ENCODE assay signal across 26 cellular contexts in the genomic region with DNA sequence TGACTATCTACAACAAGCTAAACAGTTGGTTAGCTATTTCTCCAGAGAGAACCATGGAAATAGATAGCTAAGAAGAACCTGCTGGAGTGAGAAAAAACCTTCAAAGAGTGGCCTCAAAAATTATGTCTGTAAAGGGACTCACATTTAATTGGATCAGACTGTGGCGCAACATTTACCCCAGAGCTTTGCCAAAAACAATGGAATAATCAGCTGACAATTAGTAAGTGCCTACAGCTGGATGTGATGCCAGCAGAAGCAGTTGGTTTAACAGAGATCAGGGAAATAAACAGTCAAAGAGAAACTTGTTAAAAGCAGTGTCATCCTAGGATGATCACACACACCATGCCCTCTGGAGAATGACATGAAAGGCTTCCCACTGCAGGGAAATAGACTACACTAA.
"Had no signal": no experiment of that assay in that cellular context is flagged by ENCODE, and none has a peak within 500 bp of the region (broad histone marks: within the 10 kb centered on the region; RNA-seq: fewer than 3 reads in every experiment).

No MANE protein-coding gene starts in this region.

- H3K9me3 ChIP-seq: esophagus squamous epithelium, left lung, lower lobe of right lung, thyroid gland, upper lobe of right lung had no signal

- DNase-seq: activated CD4-positive, alpha-beta memory T cell treated with anti-CD3 and anti-CD28 coated beads, Interleukin-2, amount 10 ng/mL, durations not matched to agents 7 days and 5 days; activated CD4-positive, alpha-beta T cell treated with anti-CD3 and anti-CD28 coated beads, Interleukin-2, amount 10 ng/mL, durations not matched to agents 24 days and 14 days; activated CD4-positive, CD25-positive, alpha-beta regulatory T cell treated with anti-CD3 and anti-CD28 coated beads, Interleukin-2, amount 50 U/mL, for 72 hours; activated CD8-positive, alpha-beta memory T cell treated with anti-CD3 and anti-CD28 coated beads, Interleukin-2, amount 50 U/mL, for 48 hours; activated gamma-delta T cell; activated naive CD4-positive, alpha-beta T cell treated with anti-CD3 and anti-CD28 coated beads, Interleukin-2, amount 10 ng/mL, durations not matched to agents 7 days and 5 days; activated naive CD8-positive, alpha-beta T cell treated with anti-CD3 and anti-CD28 coated beads, Interleukin-2, amount 10 ng/mL, durations not matched to agents 7 days and 5 days; activated T-cell treated with anti-CD3 and anti-CD28 coated beads, Interleukin-2, amount 50 U/mL, for 24 hours; amniotic stem cell; brain microvascular endothelial cell; central memory CD4-positive, alpha-beta T cell; esophagus squamous epithelium; foreskin keratinocyte; left lung; lower lobe of right lung; mesendoderm; small intestine; stimulated activated CD4-positive, alpha-beta T cell treated with anti-CD3 and anti-CD28 coated beads, Interleukin-4, amount 100 ng/mL, for 24 hours; stimulated activated naive CD8-positive, alpha-beta T cell treated with anti-CD3 and anti-CD28 coated beads, Interleukin-15, amount 100 ng/mL, for 72 hours; SW 1271; T-helper 9 cell; thyroid gland; upper lobe of right lung had no signal

- H3K4me3 ChIP-seq: esophagus squamous epithelium, left lung, lower lobe of right lung, thyroid gland, upper lobe of right lung had no signal

- H3K27ac ChIP-seq: brain microvascular endothelial cell, esophagus squamous epithelium, foreskin keratinocyte, left lung, lower lobe of right lung, thyroid gland, upper lobe of right lung had no signal

- H3K27me3 ChIP-seq: brain microvascular endothelial cell, thyroid gland, upper lobe of right lung had no signal

- H3K36me3 ChIP-seq: brain microvascular endothelial cell, esophagus squamous epithelium, left lung, lower lobe of right lung, thyroid gland, upper lobe of right lung had no signal

- H3K4me1 ChIP-seq: esophagus squamous epithelium, foreskin keratinocyte, left lung, lower lobe of right lung, upper lobe of right lung had no signal

- ATAC-seq: foreskin keratinocyte; left lung; lower lobe of right lung; natural killer cell treated with Interleukin-12 subunit alpha and Interleukin-12 subunit beta and Interleukin-15 and Interleukin-18, amount 100 ng/mL, for 72 hours; sciatic nerve; stimulated activated effector memory CD8-positive, alpha-beta T cell treated with anti-CD3 and anti-CD28 coated beads, Interleukin-12 subunit alpha, Interleukin-12 subunit beta, amount 100 ng/mL, for 72 hours; stimulated activated naive CD8-positive, alpha-beta T cell treated with anti-CD3 and anti-CD28 coated beads, Interleukin-15, amount 100 ng/mL, for 72 hours; upper lobe of right lung had no signal
